In genomic region chr1:55478742-55479141, GRCh38 we compare ENCODE assay signal across 8 cellular contexts.
A peak's percentile ranks its signal among the peaks of the same experiment; 100 is the strongest.
DNase-seq lines count a peak whose midpoint lies in the region; ATAC-seq, FAIRE-seq and TF ChIP-seq lines count a peak whose summit lies in the region.

No MANE protein-coding gene starts in this region.

- FAIRE-seq in RCC 7860 (lab: Jason Lieb, UNC), result no peak

- H3K36me3 Mint-ChIP-seq in naive thymus-derived CD8-positive, alpha-beta T cell, result no peaks in the 10 kb centered on the region

- TF ChIP-seq CTCF in BJ (IDR thresholded peaks at IDR 0.05; ENCODE audit: insufficient read depth, low read depth, low read length) (0 out of 2 replicates have a peak, but pooled peaks have one; percentile 11), Peyer's patch (IDR thresholded peaks at IDR 0.05) (peak in 3 of 6 experiments; percentile 30 to 54 (median 42))

- H3K4me3 ChIP-seq in BJ (ENCODE audit: low read depth, low read length), result no peak overlapping the region
- no peak overlapping the region for H3K4me3 ChIP-seq in Peyer's patch

- no peak for ATAC-seq in naive thymus-derived CD8-positive, alpha-beta T cell
- no peak for ATAC-seq in HG03097 (IDR thresholded peaks at IDR 0.05; ENCODE audit: low FRiP score, unreplicated experiment)

- POLR2A ChIA-PET in BJ (lab: Charles Lee), result no interaction called here
- POLR2A ChIA-PET in naive thymus-derived CD8-positive, alpha-beta T cell (lab: Charles Lee), result no interaction called here

- H3K4me1 ChIP-seq in Peyer's patch, result no peaks in the 10 kb centered on the region

- H3K9me3 ChIP-seq in Peyer's patch, result no peaks in the 10 kb centered on the region

- CTCF ChIA-PET in BJ (lab: Yijun Ruan, JAX), result interaction anchor here (0.6 to 7.1 kb wide), 12 partner anchors 10 to 1102 kb away, joined by 3 to 28 read pairs (median 3); no protein-coding TSS in a partner anchor

- no peaks in the 10 kb centered on the region for H3K27me3 ChIP-seq in BJ (ENCODE audit: control insufficient read depth, insufficient read depth, low read length)
- no peaks in the 10 kb centered on the region for H3K27me3 ChIP-seq in Peyer's patch

- H3K4me3 Mint-ChIP-seq in naive thymus-derived CD8-positive, alpha-beta T cell, result no peak overlapping the region

- no peak overlapping the region for H3K27ac Mint-ChIP-seq in naive thymus-derived CD8-positive, alpha-beta T cell

- TF ChIP-seq POLR2A in Peyer's patch (IDR thresholded peaks at IDR 0.05), result no peak

- H3K4me1 Mint-ChIP-seq in naive thymus-derived CD8-positive, alpha-beta T cell, result peaks cover 0 to 2% (median 0%) of the 10 kb centered on the region in 4 donors

- DNase-seq in BJ (ENCODE audit: low read depth), result no peak
- DNase-seq in HT-29 (ENCODE audit: low spot score), result peak; percentile 37
- DNase-seq in RCC 7860 (ENCODE audit: low spot score), result peak; percentile 37
- peak; percentile 6 for DNase-seq in glomerular visceral epithelial cell (ENCODE audit: extremely low spot score)
- no peak for DNase-seq in epidermal melanocyte (ENCODE audit: insufficient read length, low spot score)
- no peak for DNase-seq in naive thymus-derived CD8-positive, alpha-beta T cell
- no peak for DNase-seq in Peyer's patch

- H3K27me3 Mint-ChIP-seq in naive thymus-derived CD8-positive, alpha-beta T cell, result peaks cover 4 to 30% (median 16%) of the 10 kb centered on the region in 5 donors

- no peaks in the 10 kb centered on the region for H3K9me3 Mint-ChIP-seq in naive thymus-derived CD8-positive, alpha-beta T cell

- H3K36me3 ChIP-seq in BJ (ENCODE audit: control insufficient read depth, insufficient read depth, low read length), result no peaks in the 10 kb centered on the region
- H3K36me3 ChIP-seq in Peyer's patch, result no peaks in the 10 kb centered on the region

- no peak overlapping the region for H3K27ac ChIP-seq in Peyer's patch

Comparison
In these comparisons a context has a peak if more than half of its experiments do, and no peak if none do; other contexts are left out.
1. DNase-seq: peak in HT-29 (single experiment), RCC 7860 (single experiment) and glomerular visceral epithelial cell (single experiment); none in BJ (single experiment), epidermal melanocyte (single experiment), naive thymus-derived CD8-positive, alpha-beta T cell (0 of 10) and Peyer's patch (0 of 3).